14 cellular contexts compared by ENCODE assay signal in genomic region chr3:138863776-138864113, GRCh38. TPM values are rescaled to one million over a fixed set of nuclear protein-coding genes. Genes with fewer than 3 reads are reported as not detected.
DNase-seq lines count a peak whose midpoint lies in the region; ATAC-seq, FAIRE-seq and TF ChIP-seq lines count a peak whose summit lies in the region.
"Had no signal": no experiment of that assay in that cellular context is flagged by ENCODE, and none has a peak within 500 bp of the region (broad histone marks: within the 10 kb centered on the region; RNA-seq: fewer than 3 reads in every experiment).

No MANE protein-coding gene starts in this region.

- peak overlapping the region in 1 of 2 experiments; percentile 84; a peak in 2 of 4 replicates for H4K8ac ChIP-seq in IMR-90 (ENCODE audit: low read depth in 2 of 2, low read length in 2 of 2)

- no peak overlapping the region for H3K56ac ChIP-seq in IMR-90 (ENCODE audit: extremely low read depth, insufficient read depth, low read length)

- H3K4me2 ChIP-seq in A549 (peak overlapping the region; percentile 79), IMR-90 (ENCODE audit: low read depth, low read length) (no peak overlapping the region)

- 76% methylated on average over 4 of the region's 4 CpGs for WGBS in A549 (ENCODE audit: missing lambda C conversion rate)
- 80% methylated on average over 2 of the region's 4 CpGs; no CpG with 5 or more reads in 1 of the 2 experiments for WGBS in IMR-90 (ENCODE audit: extremely low coverage in 2 of 2, insufficient read length in 1 of 2), 2 experiments

- ATAC-seq in A549 (no peak), IMR-90 (ENCODE audit: low read depth) (no peak), HG02588 (IDR thresholded peaks at IDR 0.05; ENCODE audit: unreplicated experiment) (no peak), GM21381 (IDR thresholded peaks at IDR 0.05; ENCODE audit: unreplicated experiment) (no peak)

- BruUV-seq in IMR-90 (replicated peaks; lab: Mats Ljungman, UMichigan): no TSS peak

- no peak overlapping the region for H2BK15ac ChIP-seq in IMR-90 (ENCODE audit: low read depth, low read length)

- TF ChIP-seq EP300 in A549 (IDR thresholded peaks at IDR 0.05): no peak

- TF ChIP-seq POLR2A in A549 (IDR thresholded peaks at IDR 0.05; ENCODE audit: low read length): no peak
- no peak for TF ChIP-seq POLR2A in IMR-90 (IDR thresholded peaks at IDR 0.05; ENCODE audit: low read depth, low read length)
- no peak for TF ChIP-seq POLR2A in breast epithelium (IDR thresholded peaks at IDR 0.05)

- H3K9me1 ChIP-seq in IMR-90 (ENCODE audit: insufficient read depth, low read length): peaks cover 13% of the 10 kb centered on the region

- H2BK5ac ChIP-seq in IMR-90 (ENCODE audit: low read depth, low read length, poor library complexity, severe bottlenecking): no peak overlapping the region

- H3K18ac ChIP-seq in IMR-90 (ENCODE audit: low read depth, low read length): no peak overlapping the region

- no peak overlapping the region for H2AK5ac ChIP-seq in IMR-90 (ENCODE audit: low read depth, low read length)

- intact Hi-C loops in IMR-90 (cut with micrococcal nuclease) (no loop called here), breast epithelium (cut with DNase I; ENCODE audit: low total_unique reads) (no loop called here)

- POLR2A ChIA-PET in A549 (lab: Yijun Ruan, JAX) (interaction anchor here (0.5 to 1.7 kb wide), 5 partner anchors 28 to 147 kb away, joined by 3 to 7 read pairs (median 3); no protein-coding TSS in a partner anchor), IMR-90 (lab: Charles Lee; ENCODE audit: unreplicated experiment) (no interaction called here)

- H3K27ac ChIP-seq in A549: peak overlapping the region; percentile 90 to 93
- H3K27ac ChIP-seq in IMR-90 (ENCODE audit: insufficient read depth, low read length): no peak overlapping the region
- H3K27ac ChIP-seq in breast epithelium: peak overlapping the region; percentile 85 to 86
- H3K27ac ChIP-seq: VCaP had no signal

- H3K4me3 ChIP-seq in A549 (0 out of 3 replicates have a peak overlapping the region, but pooled peaks have one; percentile 14), IMR-90 (ENCODE audit: insufficient read depth, low read depth, low read length) (no peak overlapping the region), breast epithelium (no peak overlapping the region), mucosa of stomach (ENCODE audit: low read length) (no peak overlapping the region)
- H3K4me3 ChIP-seq: coronary artery had no signal

- no peak for FAIRE-seq in A549 (lab: Jason Lieb, UNC)

- H4K20me1 ChIP-seq in IMR-90 (ENCODE audit: insufficient read depth, low read length): no peaks in the 10 kb centered on the region

- no peak overlapping the region for H2BK20ac ChIP-seq in IMR-90 (ENCODE audit: low read depth, low read length)

- H4K5ac ChIP-seq in IMR-90 (ENCODE audit: low read depth, low read length): no peak overlapping the region

- H4K91ac ChIP-seq in IMR-90 (ENCODE audit: insufficient read depth, low read depth, low read length): no peak overlapping the region

- in situ Hi-C loops in IMR-90 (cut with MboI; ENCODE audit: low sequenced_read_pairs): no loop called here

- no peaks in the 10 kb centered on the region for H3K36me3 ChIP-seq in IMR-90 (ENCODE audit: control insufficient read depth, insufficient read depth, low read length)
- H3K36me3 ChIP-seq in breast epithelium: no peaks in the 10 kb centered on the region
- no peaks in the 10 kb centered on the region for H3K36me3 ChIP-seq in mucosa of stomach (ENCODE audit: control insufficient read depth, insufficient read depth, low read length)

- no peak for TF ChIP-seq RAD21 in A549 (conservative IDR thresholded peaks at IDR 0.05 in 1 of 2, IDR thresholded peaks at IDR 0.05 in 1 of 2)
- no peak for TF ChIP-seq RAD21 in IMR-90 (IDR thresholded peaks at IDR 0.05; ENCODE audit: low read length)

- H3K14ac ChIP-seq in IMR-90 (replicated peaks; ENCODE audit: low read depth, low read length): no peak overlapping the region

- no peak overlapping the region for H3K23ac ChIP-seq in IMR-90 (ENCODE audit: low read depth, low read length)

- no peaks in the 10 kb centered on the region for H3K79me1 ChIP-seq in IMR-90 (ENCODE audit: low read depth in 1 of 2, low read length in 2 of 2)

- no peak overlapping the region for H3K9ac ChIP-seq in IMR-90 (ENCODE audit: low read depth, low read length)
- peak overlapping the region; percentile 38 for H3K9ac ChIP-seq in mucosa of stomach (ENCODE audit: low read length)

- H2AK9ac ChIP-seq in IMR-90 (replicated peaks; ENCODE audit: low read depth, low read length, poor library complexity): peak overlapping the region; percentile 58

- no peak overlapping the region; the same call in 1 of the 2 replicates for H2BK120ac ChIP-seq in IMR-90 (ENCODE audit: low read depth, low read length)

- dilution Hi-C loops in IMR-90 (cut with HindIII; ENCODE audit: low sequenced_read_pairs, unreplicated experiment): no loop called here

- peaks cover 33% of the 10 kb centered on the region for H3K4me1 ChIP-seq in A549
- H3K4me1 ChIP-seq in IMR-90 (ENCODE audit: control insufficient read depth, insufficient read depth, low read length): peaks cover 15% of the 10 kb centered on the region
- peaks cover 0 to 13% of the 10 kb centered on the region in 2 donors for H3K4me1 ChIP-seq in breast epithelium
- peaks cover 24% of the 10 kb centered on the region for H3K4me1 ChIP-seq in mucosa of stomach (ENCODE audit: control insufficient read depth, insufficient read depth, low read length)

- CTCF ChIA-PET in A549 (lab: Yijun Ruan, JAX): interaction anchor here (0.9 to 4.6 kb wide), 4 partner anchors 23 to 76 kb away, joined by 3 to 26 read pairs (median 4); no protein-coding TSS in a partner anchor
- CTCF ChIA-PET in IMR-90 (lab: Yijun Ruan, JAX): interaction anchor here (0.5 kb wide), 1 partner anchor 23 kb away, joined by 3 read pairs; no protein-coding TSS in a partner anchor

- TF ChIP-seq CTCF in A549 (IDR thresholded peaks at IDR 0.05): no peak
- TF ChIP-seq CTCF in IMR-90 (conservative IDR thresholded peaks at IDR 0.05; ENCODE audit: low read depth, low read length): no peak
- no peak for TF ChIP-seq CTCF in breast epithelium (IDR thresholded peaks at IDR 0.05)

- peak overlapping the region; percentile 88 for H2AFZ ChIP-seq in IMR-90 (replicated peaks; ENCODE audit: low read length, poor library complexity)

- DNase-seq in A549 (ENCODE audit: low read depth in 1 of 2, low spot score in 1 of 2) (no peak), IMR-90 (no peak), breast epithelium (ENCODE audit: low spot score in 2 of 2) (no peak), RPMI8226 (no peak), NCI-H82 (lab: John Stamatoyannopoulos, UW) (no peak)
- DNase-seq: activated CD8-positive, alpha-beta memory T cell treated with anti-CD3 and anti-CD28 coated beads, Interleukin-2, amount 50 U/mL, for 48 hours; NCI-H1417; SIG-M5; stimulated activated naive CD4-positive, alpha-beta T cell treated with Interleukin-2 at 50 U/mL for 16 hours had no signal

- H3K27me3 ChIP-seq in IMR-90 (ENCODE audit: control insufficient read depth, insufficient read depth, low read length): no peaks in the 10 kb centered on the region
- H3K27me3 ChIP-seq in breast epithelium: no peaks in the 10 kb centered on the region
- no peaks in the 10 kb centered on the region for H3K27me3 ChIP-seq in mucosa of stomach (ENCODE audit: control insufficient read depth, insufficient read depth, low read length)

- H3K9me3 ChIP-seq in A549 (no peaks in the 10 kb centered on the region), IMR-90 (ENCODE audit: control insufficient read depth, insufficient read depth, low read length) (no peaks in the 10 kb centered on the region), breast epithelium (no peaks in the 10 kb centered on the region), mucosa of stomach (ENCODE audit: control insufficient read depth, low read length) (no peaks in the 10 kb centered on the region)

- no peak overlapping the region for H3K4ac ChIP-seq in IMR-90 (ENCODE audit: low read depth, low read length)

TF ChIP-seq in A549, 52 proteins besides CTCF, POLR2A, EP300 and RAD21:
- TF ChIP-seq HOXB13 (CRISPR knock-in tag; IDR thresholded peaks at IDR 0.05; ENCODE audit: low read depth): no peak
- TF ChIP-seq HOXB5 (CRISPR knock-in tag; IDR thresholded peaks at IDR 0.05): no peak
- TF ChIP-seq FOSL2 (IDR thresholded peaks at IDR 0.05): no peak
- no peak for TF ChIP-seq FOSL2 (CRISPR knock-in tag; IDR thresholded peaks at IDR 0.05)
- TF ChIP-seq SMC3 (IDR thresholded peaks at IDR 0.05): no peak
- no peak for TF ChIP-seq HEYL (CRISPR knock-in tag; IDR thresholded peaks at IDR 0.05)
- TF ChIP-seq ESRRA (IDR thresholded peaks at IDR 0.05; ENCODE audit: borderline replicate concordance, low read length): no peak
- TF ChIP-seq JUN (IDR thresholded peaks at IDR 0.05): no peak
TF ChIP-seq in A549: peak in this region for 0.

TF ChIP-seq in IMR-90, 13 proteins besides CTCF, POLR2A, EP300 and RAD21:
- no peak for TF ChIP-seq MXI1 (IDR thresholded peaks at IDR 0.05; ENCODE audit: borderline replicate concordance, low read depth, low read length)
- no peak for TF ChIP-seq CEBPB (IDR thresholded peaks at IDR 0.05; ENCODE audit: low read depth, low read length)

RNA-seq across cellular contexts. Expression of gene PIK3CB, which starts 29.0 kb away (rescaled TPM):
- 23.3 TPM in 2 replicates for polyA plus RNA-seq in A549 (2011; rRNA removed)
- 9.8 and 9.9 TPM in 2 replicates for polyA plus RNA-seq in A549 (2012; cell fraction: cytosol; rRNA removed)
- polyA plus RNA-seq in A549 (2012; cell fraction: nucleus; rRNA removed): 4.2 and 6.7 TPM in 2 replicates
- 20.7 to 22.0 TPM (median 21.1 TPM) in 3 replicates for polyA plus RNA-seq in A549 (2017; fragmentation: RNase III; extraction: RNeasy Plus Mini Kit Qiagen cat#74134 plus additional on column Dnase treatment)
- polyA minus RNA-seq in A549 (2011; rRNA and poly(A)+ RNA removed): 12.4 and 14.3 TPM in 2 replicates
- total RNA-seq in IMR-90 (2012; rRNA removed): 6.3 and 7.5 TPM in 2 replicates
- polyA plus RNA-seq in IMR-90 (2012; rRNA removed): 5.2 and 6.8 TPM in 2 replicates
- 3.1 and 5.1 TPM in 2 replicates for polyA plus RNA-seq in IMR-90 (2012; cell fraction: cytosol; rRNA removed)
- 1.2 and 5.8 TPM in 2 replicates for polyA plus RNA-seq in IMR-90 (2012; cell fraction: nucleus; rRNA removed; ENCODE audit: low replicate concordance)
- 10 to 100 TPM; 30.5 to 46.2 (median 31.7) TPM for total RNA-seq in breast epithelium
